2 cellular contexts compared by ENCODE assay signal in the genomic region with DNA sequence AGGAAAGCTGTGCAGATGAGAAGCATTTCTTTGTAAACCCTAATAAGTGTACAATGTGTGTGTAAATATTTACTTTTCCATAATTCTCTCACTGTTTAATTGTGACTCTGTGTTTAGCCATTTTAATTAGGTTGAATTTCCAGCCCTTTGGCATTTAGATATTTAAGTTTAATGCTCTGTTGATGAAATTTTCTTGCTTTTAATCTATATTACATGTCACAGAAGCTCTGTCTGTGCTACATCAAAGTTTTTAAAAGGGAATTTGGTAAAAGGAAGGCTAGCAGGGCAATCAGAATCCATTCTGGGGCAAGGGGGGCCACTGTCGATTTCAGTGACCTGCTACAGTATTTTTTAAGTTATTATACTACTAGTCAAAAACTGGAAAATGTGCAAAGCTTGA.
A peak's percentile ranks its signal among the peaks of the same experiment; 100 is the strongest.
TF ChIP-seq lines count a peak whose summit lies in the region.

No MANE protein-coding gene starts in this region.

TF ChIP-seq in HEK293, 187 proteins besides CTCF, POLR2A, EP300 and RAD21 (continued from another document):
- no peak for TF ChIP-seq REST (tag by site-specific recombination; IDR thresholded peaks at IDR 0.05)

TF ChIP-seq in SK-N-SH treated with all-trans-retinoic acid at 6 μM for 48 hours, 23 proteins besides CTCF, POLR2A, EP300 and RAD21 (continued from another document):
- TF ChIP-seq, protein P1, sequence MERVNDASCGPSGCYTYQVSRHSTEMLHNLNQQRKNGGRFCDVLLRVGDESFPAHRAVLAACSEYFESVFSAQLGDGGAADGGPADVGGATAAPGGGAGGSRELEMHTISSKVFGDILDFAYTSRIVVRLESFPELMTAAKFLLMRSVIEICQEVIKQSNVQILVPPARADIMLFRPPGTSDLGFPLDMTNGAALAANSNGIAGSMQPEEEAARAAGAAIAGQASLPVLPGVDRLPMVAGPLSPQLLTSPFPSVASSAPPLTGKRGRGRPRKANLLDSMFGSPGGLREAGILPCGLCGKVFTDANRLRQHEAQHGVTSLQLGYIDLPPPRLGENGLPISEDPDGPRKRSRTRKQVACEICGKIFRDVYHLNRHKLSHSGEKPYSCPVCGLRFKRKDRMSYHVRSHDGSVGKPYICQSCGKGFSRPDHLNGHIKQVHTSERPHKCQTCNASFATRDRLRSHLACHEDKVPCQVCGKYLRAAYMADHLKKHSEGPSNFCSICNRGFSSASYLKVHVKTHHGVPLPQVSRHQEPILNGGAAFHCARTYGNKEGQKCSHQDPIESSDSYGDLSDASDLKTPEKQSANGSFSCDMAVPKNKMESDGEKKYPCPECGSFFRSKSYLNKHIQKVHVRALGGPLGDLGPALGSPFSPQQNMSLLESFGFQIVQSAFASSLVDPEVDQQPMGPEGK (CRISPR knock-in tag; IDR thresholded peaks at IDR 0.05; ENCODE audit: borderline replicate concordance), result no peak
- TF ChIP-seq, protein P2, sequence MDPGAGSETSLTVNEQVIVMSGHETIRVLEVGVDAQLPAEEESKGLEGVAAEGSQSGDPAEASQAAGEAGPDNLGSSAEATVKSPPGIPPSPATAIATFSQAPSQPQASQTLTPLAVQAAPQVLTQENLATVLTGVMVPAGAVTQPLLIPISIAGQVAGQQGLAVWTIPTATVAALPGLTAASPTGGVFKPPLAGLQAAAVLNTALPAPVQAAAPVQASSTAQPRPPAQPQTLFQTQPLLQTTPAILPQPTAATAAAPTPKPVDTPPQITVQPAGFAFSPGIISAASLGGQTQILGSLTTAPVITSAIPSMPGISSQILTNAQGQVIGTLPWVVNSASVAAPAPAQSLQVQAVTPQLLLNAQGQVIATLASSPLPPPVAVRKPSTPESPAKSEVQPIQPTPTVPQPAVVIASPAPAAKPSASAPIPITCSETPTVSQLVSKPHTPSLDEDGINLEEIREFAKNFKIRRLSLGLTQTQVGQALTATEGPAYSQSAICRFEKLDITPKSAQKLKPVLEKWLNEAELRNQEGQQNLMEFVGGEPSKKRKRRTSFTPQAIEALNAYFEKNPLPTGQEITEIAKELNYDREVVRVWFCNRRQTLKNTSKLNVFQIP (CRISPR knock-in tag; IDR thresholded peaks at IDR 0.05; ENCODE audit: borderline replicate concordance, low read depth), result no peak
- TF ChIP-seq BACH2 (CRISPR knock-in tag; IDR thresholded peaks at IDR 0.05; ENCODE audit: borderline replicate concordance) (no peak), TCF4 (CRISPR knock-in tag; IDR thresholded peaks at IDR 0.05; ENCODE audit: borderline replicate concordance) (peak; percentile 100), PPARA (CRISPR knock-in tag; IDR thresholded peaks at IDR 0.05; ENCODE audit: borderline replicate concordance) (no peak; the same call in 1 of the 2 replicates)
- TF ChIP-seq, protein P3, sequence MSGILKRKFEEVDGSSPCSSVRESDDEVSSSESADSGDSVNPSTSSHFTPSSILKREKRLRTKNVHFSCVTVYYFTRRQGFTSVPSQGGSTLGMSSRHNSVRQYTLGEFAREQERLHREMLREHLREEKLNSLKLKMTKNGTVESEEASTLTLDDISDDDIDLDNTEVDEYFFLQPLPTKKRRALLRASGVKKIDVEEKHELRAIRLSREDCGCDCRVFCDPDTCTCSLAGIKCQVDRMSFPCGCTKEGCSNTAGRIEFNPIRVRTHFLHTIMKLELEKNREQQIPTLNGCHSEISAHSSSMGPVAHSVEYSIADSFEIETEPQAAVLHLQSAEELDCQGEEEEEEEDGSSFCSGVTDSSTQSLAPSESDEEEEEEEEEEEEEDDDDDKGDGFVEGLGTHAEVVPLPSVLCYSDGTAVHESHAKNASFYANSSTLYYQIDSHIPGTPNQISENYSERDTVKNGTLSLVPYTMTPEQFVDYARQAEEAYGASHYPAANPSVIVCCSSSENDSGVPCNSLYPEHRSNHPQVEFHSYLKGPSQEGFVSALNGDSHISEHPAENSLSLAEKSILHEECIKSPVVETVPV (CRISPR knock-in tag; IDR thresholded peaks at IDR 0.05), result peak; percentile 95
TF ChIP-seq in SK-N-SH treated with all-trans-retinoic acid at 6 μM for 48 hours: peak in this region for 11.
